In genomic region chr19:55600336-55601028, GRCh38 we compare ENCODE assay signal across 8 cellular contexts. TPM values are rescaled to one million over a fixed set of nuclear protein-coding genes. Genes with fewer than 3 reads are reported as not detected.
DNase-seq lines count a peak whose midpoint lies in the region; ATAC-seq, FAIRE-seq and TF ChIP-seq lines count a peak whose summit lies in the region.

No MANE protein-coding gene starts in this region.

- no peaks in the 10 kb centered on the region for H3K9me1 ChIP-seq in keratinocyte (ENCODE audit: control insufficient read depth, extremely low read depth, insufficient read depth, low read length)

- DNase-seq in BE2C = no peak
- DNase-seq in NCI-H748 treated with DMSO at 0.1 percent for 48 hours (lab: John Stamatoyannopoulos, UW) = peak; percentile 88
- no peak for DNase-seq in astrocyte of the cerebellum (ENCODE audit: low read depth)
- DNase-seq in keratinocyte (ENCODE audit: low read depth, low spot score) = no peak
- peak; percentile 42 for DNase-seq in stimulated activated CD8-positive, alpha-beta memory T cell treated with anti-CD3 and anti-CD28 coated beads, Interleukin-12 subunit alpha, Interleukin-12 subunit beta, amount 100 ng/mL, for 24 hours (ENCODE audit: extremely low read depth)
- no peak for DNase-seq in activated CD4-positive, CD25-positive, alpha-beta regulatory T cell treated with anti-CD3 and anti-CD28 coated beads, Interleukin-2, amount 50 U/mL, for 72 hours

- in situ Hi-C loops in astrocyte of the cerebellum (cut with HindIII; ENCODE audit: low sequenced_read_pairs) = loop anchor here (10.0 to 25.0 kb wide), 2 partner anchors 246 to 1138 kb away; partner anchors contain the start of genes CDC42EP5, COX6B2 and LENG9

- H3K27ac ChIP-seq in keratinocyte (ENCODE audit: control insufficient read depth, insufficient read depth, low read length) = peak overlapping the region; percentile 97

- H3K4me1 ChIP-seq in BE2C (peaks cover 7% of the 10 kb centered on the region; the same call in 1 of the 2 replicates), keratinocyte (ENCODE audit: control insufficient read depth, extremely low read depth, insufficient read depth, low read length) (peaks cover 15% of the 10 kb centered on the region)

- peaks cover 18% of the 10 kb centered on the region; the same call in 1 of the 2 replicates for H3K36me3 ChIP-seq in BE2C
- H3K36me3 ChIP-seq in keratinocyte (ENCODE audit: control insufficient read depth in 2 of 2, extremely low read depth in 1 of 2, insufficient read depth in 2 of 2, low read length in 2 of 2) = peaks cover 5 to 8% of the 10 kb centered on the region in 2 experiments

- no peaks in the 10 kb centered on the region for H4K20me1 ChIP-seq in keratinocyte (ENCODE audit: control insufficient read depth, extremely low read depth, insufficient read depth, low read length)

- no peak for FAIRE-seq in keratinocyte (lab: Jason Lieb, UNC)

- ATAC-seq in GM18520 (IDR thresholded peaks at IDR 0.05; ENCODE audit: unreplicated experiment) = peak; percentile 0
- ATAC-seq in HG03280 (IDR thresholded peaks at IDR 0.05; ENCODE audit: unreplicated experiment) = peak; percentile 11

- TF ChIP-seq CTCF in BE2C (IDR thresholded peaks at IDR 0.05; ENCODE audit: low read depth, low read length) = no peak
- no peak for TF ChIP-seq CTCF in astrocyte of the cerebellum (IDR thresholded peaks at IDR 0.05; ENCODE audit: low read depth, low read length, missing control alignments)
- TF ChIP-seq CTCF in keratinocyte (optimal IDR thresholded peaks at IDR 0.05 in 1 of 3, IDR thresholded peaks at IDR 0.05 in 1 of 3, conservative IDR thresholded peaks at IDR 0.05 in 1 of 3; ENCODE audit: extremely low read depth in 1 of 3, insufficient read depth in 2 of 3, low read length in 3 of 3) = no peak

- H3K4me3 ChIP-seq in BE2C (ENCODE audit: low read depth, low read length) = peak overlapping the region; percentile 59
- peak overlapping the region; percentile 80 for H3K4me3 ChIP-seq in astrocyte of the cerebellum (ENCODE audit: low read depth, low read length)
- peak overlapping the region; percentile 57 to 72 (median 60) for H3K4me3 ChIP-seq in keratinocyte (ENCODE audit: control insufficient read depth in 2 of 3, extremely low read depth in 1 of 3, insufficient read depth in 2 of 3, low read depth in 1 of 3, low read length in 3 of 3)

- dilution Hi-C loops in keratinocyte (cut with MboI; ENCODE audit: extremely low pct_ligation_motif_present, low sequenced_read_pairs) = no loop called here

- H3K9me3 ChIP-seq in BE2C = no peaks in the 10 kb centered on the region
- H3K9me3 ChIP-seq in keratinocyte (ENCODE audit: control insufficient read depth, low read depth, low read length) = no peaks in the 10 kb centered on the region

- H2AFZ ChIP-seq in keratinocyte (ENCODE audit: control insufficient read depth, low read length) = no peak overlapping the region

- H3K9ac ChIP-seq in keratinocyte (ENCODE audit: control insufficient read depth, extremely low read depth, insufficient read depth, low read length) = peak overlapping the region; percentile 95

- H3K27me3 ChIP-seq in BE2C (no peaks in the 10 kb centered on the region), keratinocyte (ENCODE audit: control insufficient read depth, extremely low read depth, insufficient read depth, low read length) (no peaks in the 10 kb centered on the region)

- peak overlapping the region; percentile 85 for H3K4me2 ChIP-seq in keratinocyte (ENCODE audit: control insufficient read depth, extremely low read depth, insufficient read depth, low read depth, low read length)

- H3K79me2 ChIP-seq in keratinocyte (ENCODE audit: control insufficient read depth, insufficient read depth, low read length) = no peaks in the 10 kb centered on the region

RNA-seq across cellular contexts. Expression of gene ZNF524, which starts 0.4 kb away (rescaled TPM):
- polyA plus RNA-seq in BE2C (2012; ENCODE audit: insufficient read depth, insufficient read length, low read depth) = 29.9 TPM
- polyA plus RNA-seq in keratinocyte = 2.6 to 6.9 TPM (median 3.1 TPM) in 3 replicates
- 5.6 TPM for polyA plus RNA-seq in keratinocyte (2011; ENCODE audit: low read depth)
- 3.3 and 9.9 TPM in 2 replicates for polyA plus RNA-seq in keratinocyte (2011; cell fraction: cytosol; rRNA removed)
- 2.5 and 4.0 TPM in 2 replicates for polyA plus RNA-seq in keratinocyte (2011; cell fraction: nucleus; rRNA removed)
- polyA plus RNA-seq in keratinocyte (2012; ENCODE audit: low replicate concordance) = 7.2 and 13.5 TPM in 2 replicates
- 0.99 to 2.3 TPM (median 1.9 TPM) in 3 replicates for polyA minus RNA-seq in keratinocyte
- 17.3 TPM for polyA minus RNA-seq in keratinocyte (2011; cell fraction: cytosol; rRNA and poly(A)+ RNA removed)
- polyA minus RNA-seq in keratinocyte (2011; cell fraction: nucleus; rRNA and poly(A)+ RNA removed) = 1.2 and 3.0 TPM in 2 replicates

RNA-seq across cellular contexts. Expression of gene FIZ1, which starts 1.2 kb away (rescaled TPM):
- polyA plus RNA-seq in BE2C (2012; ENCODE audit: insufficient read depth, insufficient read length, low read depth) = 23.9 TPM
- 2.7 to 3.3 TPM (median 2.7 TPM) in 3 replicates for polyA plus RNA-seq in keratinocyte
- 0.75 TPM for polyA plus RNA-seq in keratinocyte (2011; ENCODE audit: low read depth)
- 2.3 and 2.9 TPM in 2 replicates for polyA plus RNA-seq in keratinocyte (2011; cell fraction: cytosol; rRNA removed)
- polyA plus RNA-seq in keratinocyte (2011; cell fraction: nucleus; rRNA removed) = 5.5 and 6.2 TPM in 2 replicates
- polyA plus RNA-seq in keratinocyte (2012; ENCODE audit: low replicate concordance) = 3.0 and 6.3 TPM in 2 replicates
- polyA minus RNA-seq in keratinocyte = 1.0 to 4.2 TPM (median 3.2 TPM) in 3 replicates
- 7.3 TPM for polyA minus RNA-seq in keratinocyte (2011; cell fraction: cytosol; rRNA and poly(A)+ RNA removed)
- 2.4 and 4.1 TPM in 2 replicates for polyA minus RNA-seq in keratinocyte (2011; cell fraction: nucleus; rRNA and poly(A)+ RNA removed)

RNA-seq across cellular contexts. Expression of gene ZNF865, which starts 5.0 kb away (rescaled TPM):
- polyA plus RNA-seq in BE2C (2012; ENCODE audit: insufficient read depth, insufficient read length, low read depth) = 8.2 TPM
- polyA plus RNA-seq in keratinocyte = 1.1 to 2.1 TPM (median 1.7 TPM) in 3 replicates
- polyA plus RNA-seq in keratinocyte (2011; ENCODE audit: low read depth) = 1.00 TPM
- polyA plus RNA-seq in keratinocyte (2011; cell fraction: cytosol; rRNA removed) = 0.68 and 2.3 TPM in 2 replicates
- polyA plus RNA-seq in keratinocyte (2011; cell fraction: nucleus; rRNA removed) = 3.3 and 6.6 TPM in 2 replicates
- 2.8 and 5.3 TPM in 2 replicates for polyA plus RNA-seq in keratinocyte (2012; ENCODE audit: low replicate concordance)
- polyA minus RNA-seq in keratinocyte = 0.29 to 3.3 TPM (median 0.49 TPM) in 3 replicates
- 7.1 TPM for polyA minus RNA-seq in keratinocyte (2011; cell fraction: cytosol; rRNA and poly(A)+ RNA removed)
- polyA minus RNA-seq in keratinocyte (2011; cell fraction: nucleus; rRNA and poly(A)+ RNA removed) = 3.7 and 4.0 TPM in 2 replicates

RNA-seq across cellular contexts. Expression of gene ZNF579, which starts 19.8 kb away (rescaled TPM):
- polyA plus RNA-seq in BE2C (2012; ENCODE audit: insufficient read depth, insufficient read length, low read depth) = 49.8 TPM
- 1.5 to 4.3 TPM (median 2.4 TPM) in 3 replicates for polyA plus RNA-seq in keratinocyte
- polyA plus RNA-seq in keratinocyte (2011; ENCODE audit: low read depth) = 1.2 TPM
- 2.2 and 5.3 TPM in 2 replicates for polyA plus RNA-seq in keratinocyte (2011; cell fraction: cytosol; rRNA removed)
- 10.5 and 20.5 TPM in 2 replicates for polyA plus RNA-seq in keratinocyte (2011; cell fraction: nucleus; rRNA removed)
- 5.7 and 8.6 TPM in 2 replicates for polyA plus RNA-seq in keratinocyte (2012; ENCODE audit: low replicate concordance)
- polyA minus RNA-seq in keratinocyte = 1.8 to 27.2 TPM (median 3.9 TPM) in 3 replicates
- 15.5 TPM for polyA minus RNA-seq in keratinocyte (2011; cell fraction: cytosol; rRNA and poly(A)+ RNA removed)
- polyA minus RNA-seq in keratinocyte (2011; cell fraction: nucleus; rRNA and poly(A)+ RNA removed) = 5.2 and 9.3 TPM in 2 replicates

RNA-seq across cellular contexts. Expression of gene ZNF784, which starts 23.9 kb away (rescaled TPM):
- 12.1 TPM for polyA plus RNA-seq in BE2C (2012; ENCODE audit: insufficient read depth, insufficient read length, low read depth)
- 1.9 to 2.3 TPM (median 2.1 TPM) in 3 replicates for polyA plus RNA-seq in keratinocyte
- 1.5 TPM for polyA plus RNA-seq in keratinocyte (2011; ENCODE audit: low read depth)
- 1.0 and 2.0 TPM in 2 replicates for polyA plus RNA-seq in keratinocyte (2011; cell fraction: cytosol; rRNA removed)
- polyA plus RNA-seq in keratinocyte (2011; cell fraction: nucleus; rRNA removed) = 3.1 and 3.5 TPM in 2 replicates
- polyA plus RNA-seq in keratinocyte (2012; ENCODE audit: low replicate concordance) = 2.0 and 4.2 TPM in 2 replicates
- 1.6 to 3.7 TPM (median 2.5 TPM) in 3 replicates for polyA minus RNA-seq in keratinocyte
- 1.9 TPM for polyA minus RNA-seq in keratinocyte (2011; cell fraction: cytosol; rRNA and poly(A)+ RNA removed)
- polyA minus RNA-seq in keratinocyte (2011; cell fraction: nucleus; rRNA and poly(A)+ RNA removed) = 1.1 and 1.6 TPM in 2 replicates

Comparison
In these comparisons a context has a peak if more than half of its experiments do, and no peak if none do; other contexts are left out.
1. DNase-seq: peak in NCI-H748 treated with DMSO at 0.1 percent for 48 hours (single experiment) and stimulated activated CD8-positive, alpha-beta memory T cell treated with anti-CD3 and anti-CD28 coated beads, Interleukin-12 subunit alpha, Interleukin-12 subunit beta, amount 100 ng/mL, for 24 hours (single experiment); none in BE2C (single experiment), astrocyte of the cerebellum (single experiment), keratinocyte (single experiment) and activated CD4-positive, CD25-positive, alpha-beta regulatory T cell treated with anti-CD3 and anti-CD28 coated beads, Interleukin-2, amount 50 U/mL, for 72 hours (single experiment).
2. Peak in every context shown above with its lines, with median percentiles within 50 percentile points of each other: H3K4me3 ChIP-seq.